ENCODE assay signal across 9 cellular contexts in genomic region chr10:47165711-47166404, GRCh38.
DNase-seq lines count a peak whose midpoint lies in the region; ATAC-seq and TF ChIP-seq lines count a peak whose summit lies in the region.
"Had no signal": no experiment of that assay in that cellular context is flagged by ENCODE, and none has a peak within 500 bp of the region (broad histone marks: within the 10 kb centered on the region; RNA-seq: fewer than 3 reads in every experiment).

No MANE protein-coding gene starts in this region.

- H3K4me3 ChIP-seq in hepatocyte (no peak overlapping the region), smooth muscle cell (no peak overlapping the region)

- DNase-seq in AG09319 (ENCODE audit: extremely low read depth, low read depth) (peak; percentile 61), SKM-1 (lab: John Stamatoyannopoulos, UW; ENCODE audit: unreplicated experiment) (peak; percentile 70), anterior cingulate cortex (lab: John Stamatoyannopoulos, UW) (peak in 43 of 58 donors; percentile 9 to 73 (median 45)), hepatocyte (ENCODE audit: low spot score) (peak; percentile 62), smooth muscle cell (lab: John Stamatoyannopoulos, UW; ENCODE audit: unreplicated experiment) (no peak), NCI-H524 (lab: John Stamatoyannopoulos, UW) (no peak)

- no peaks in the 10 kb centered on the region for H4K20me1 ChIP-seq in hepatocyte (ENCODE audit: insufficient read depth, poor library complexity, severe bottlenecking)
- no peaks in the 10 kb centered on the region for H4K20me1 ChIP-seq in smooth muscle cell (ENCODE audit: low read depth)

- H3K4me2 ChIP-seq in hepatocyte: peak overlapping the region; percentile 28
- H3K4me2 ChIP-seq in smooth muscle cell: peak overlapping the region; percentile 54

- no peaks in the 10 kb centered on the region for H3K79me2 ChIP-seq in hepatocyte
- H3K79me2 ChIP-seq in smooth muscle cell (ENCODE audit: low read depth): no peaks in the 10 kb centered on the region

- no peaks in the 10 kb centered on the region for H3F3A ChIP-seq in smooth muscle cell (ENCODE audit: low read depth)

- TF ChIP-seq CTCF in AG09319 (IDR thresholded peaks at IDR 0.05; ENCODE audit: low read depth, low read length): no peak
- TF ChIP-seq CTCF in hepatocyte (IDR thresholded peaks at IDR 0.05; ENCODE audit: poor library complexity): no peak
- no peak for TF ChIP-seq CTCF in smooth muscle cell (IDR thresholded peaks at IDR 0.05; ENCODE audit: borderline replicate concordance, insufficient read depth, poor library complexity, severe bottlenecking)

- H3K27me3 ChIP-seq in hepatocyte (peaks cover 3% of the 10 kb centered on the region), smooth muscle cell (ENCODE audit: low read depth) (no peaks in the 10 kb centered on the region)

- WGBS in hepatocyte (ENCODE audit: low lambda C conversion rate, missing lambda C conversion rate): 56% methylated on average over 26 of the region's 26 CpGs
- WGBS in smooth muscle cell (ENCODE audit: low lambda C conversion rate): 51% methylated on average over 26 of the region's 26 CpGs

- H3K4me1 ChIP-seq in hepatocyte (ENCODE audit: insufficient read depth) (peaks cover 4% of the 10 kb centered on the region), smooth muscle cell (ENCODE audit: low read depth) (peaks cover 4% of the 10 kb centered on the region)

- H3K9ac ChIP-seq in smooth muscle cell (ENCODE audit: low read depth): no peak overlapping the region

- H3K36me3 ChIP-seq in hepatocyte (replicated peaks; ENCODE audit: insufficient read depth, low read depth) (no peaks in the 10 kb centered on the region), smooth muscle cell (ENCODE audit: low read depth) (no peaks in the 10 kb centered on the region)

- H2AFZ ChIP-seq in hepatocyte: no peak overlapping the region
- peak overlapping the region; percentile 53 for H2AFZ ChIP-seq in smooth muscle cell (ENCODE audit: low read depth)

- H3K9me3 ChIP-seq in hepatocyte (ENCODE audit: low read depth) (no peaks in the 10 kb centered on the region), smooth muscle cell (replicated peaks; ENCODE audit: low read depth) (no peaks in the 10 kb centered on the region)

- ATAC-seq in HG03175 (IDR thresholded peaks at IDR 0.05; ENCODE audit: unreplicated experiment) (no peak), GM21576 (IDR thresholded peaks at IDR 0.05; ENCODE audit: unreplicated experiment) (no peak)

- H3K27ac ChIP-seq in hepatocyte (peak overlapping the region; percentile 70), smooth muscle cell (ENCODE audit: low read depth) (peak overlapping the region; percentile 17)
- H3K27ac ChIP-seq: VCaP had no signal

- H3K9me2 ChIP-seq in hepatocyte (replicated peaks; ENCODE audit: insufficient read depth): no peaks in the 10 kb centered on the region

Comparison
In these comparisons a context has a peak if more than half of its experiments do, and no peak if none do; other contexts are left out.
1. DNase-seq: peak in AG09319 (single experiment), SKM-1 (single experiment), anterior cingulate cortex (43 of 58) and hepatocyte (single experiment); none in smooth muscle cell (single experiment) and NCI-H524 (0 of 2).